In genomic region chr3:127784865-127785710, GRCh38 we compare ENCODE assay signal across 14 cellular contexts. TPM values are rescaled to one million over a fixed set of nuclear protein-coding genes. Genes with fewer than 3 reads are reported as not detected.
DNase-seq lines count a peak whose midpoint lies in the region; ATAC-seq and TF ChIP-seq lines count a peak whose summit lies in the region.
"Had no signal": no experiment of that assay in that cellular context is flagged by ENCODE, and none has a peak within 500 bp of the region (broad histone marks: within the 10 kb centered on the region; RNA-seq: fewer than 3 reads in every experiment).

No MANE protein-coding gene starts in this region.

- H3K27ac ChIP-seq in RWPE2 (ENCODE audit: poor library complexity, severe bottlenecking) (no peak overlapping the region), lung (ENCODE audit: low read depth in 1 of 2, low read length in 1 of 2) (peak overlapping the region in 1 of 2 donors; percentile 70), upper lobe of left lung (peak overlapping the region; percentile 18 to 68 (median 58))
- H3K27ac ChIP-seq: epithelial cell of prostate had no signal

- no peaks in the 10 kb centered on the region for H3K27me3 ChIP-seq in RWPE2 (ENCODE audit: insufficient read depth, poor library complexity, severe bottlenecking)
- no peaks in the 10 kb centered on the region for H3K27me3 ChIP-seq in lung (ENCODE audit: control insufficient read depth, insufficient read depth)
- no peaks in the 10 kb centered on the region for H3K27me3 ChIP-seq in upper lobe of left lung
- H3K27me3 ChIP-seq: MG63 had no signal

- H3K4me3 ChIP-seq in RWPE2 (ENCODE audit: severe bottlenecking) (no peak overlapping the region), lung (no peak overlapping the region), upper lobe of left lung (no peak overlapping the region)
- H3K4me3 ChIP-seq: MG63 had no signal

- TF ChIP-seq POLR2A in upper lobe of left lung (IDR thresholded peaks at IDR 0.05), result no peak

- H3K9me3 ChIP-seq in RWPE2 (ENCODE audit: severe bottlenecking) (no peaks in the 10 kb centered on the region), lung (ENCODE audit: control insufficient read depth in 2 of 2, insufficient read depth in 1 of 2, low read length in 1 of 2) (no peaks in the 10 kb centered on the region), upper lobe of left lung (no peaks in the 10 kb centered on the region)
- H3K9me3 ChIP-seq: MG63 had no signal

- H3K4me1 ChIP-seq in RWPE2 (ENCODE audit: insufficient read depth, poor library complexity, severe bottlenecking), result peaks cover 4% of the 10 kb centered on the region
- H3K4me1 ChIP-seq in lung (ENCODE audit: control insufficient read depth in 2 of 2, insufficient read depth in 2 of 2, low read length in 2 of 2), result peaks cover 6 to 21% of the 10 kb centered on the region in 2 donors
- peaks cover 50 to 55% (median 52%) of the 10 kb centered on the region in 4 donors for H3K4me1 ChIP-seq in upper lobe of left lung

- DNase-seq in NCI-H2171 treated with DMSO at 0.1 percent for 48 hours (lab: John Stamatoyannopoulos, UW) (peak; percentile 42), NCI-H2171 (lab: John Stamatoyannopoulos, UW) (no peak), RWPE2 (ENCODE audit: low spot score) (peak; percentile 24), lung (ENCODE audit: low spot score) (peak; percentile 48), upper lobe of left lung (peak in 1 of 2 donors; percentile 86), AG08395 (ENCODE audit: low spot score) (no peak)
- DNase-seq in activated CD4-positive, alpha-beta T cell treated with anti-CD3 and anti-CD28 coated beads for 1 hour, result no peak
- DNase-seq: activated T-cell treated with anti-CD3 and anti-CD28 coated beads, Interleukin-2, amount 50 U/mL, for 1 hour; HFFc6; MG63; RPMI8226; stimulated activated CD4-positive, alpha-beta T cell treated with anti-CD3 and anti-CD28 coated beads, Interleukin-15, amount 100 ng/mL, for 24 hours had no signal

- TF ChIP-seq EP300 in upper lobe of left lung (IDR thresholded peaks at IDR 0.05), result peak in 2 of 4 donors; percentile 17 to 32

- 62 to 67% methylated on average over 12 of the region's 12 CpGs for WGBS in lung, 2 donors
- WGBS in upper lobe of left lung, 2 donors, result 53 to 62% methylated on average over 10 to 12 of the region's 12 CpGs

- ATAC-seq in RWPE2 (ENCODE audit: low read depth), result no peak
- ATAC-seq in lung (ENCODE audit: insufficient read depth, low FRiP score), result peak; percentile 36
- peak in 1 of 2 donors; percentile 77 for ATAC-seq in upper lobe of left lung (ENCODE audit: low FRiP score in 2 of 2)
- no peak for ATAC-seq in HG03095 (IDR thresholded peaks at IDR 0.05; ENCODE audit: unreplicated experiment)

- no peak for TF ChIP-seq CTCF in RWPE2 (IDR thresholded peaks at IDR 0.05; ENCODE audit: poor library complexity, severe bottlenecking)
- TF ChIP-seq CTCF in lung (IDR thresholded peaks at IDR 0.05; ENCODE audit: control extremely low read depth, extremely low read depth), result no peak
- no peak for TF ChIP-seq CTCF in upper lobe of left lung (IDR thresholded peaks at IDR 0.05)

- H3K36me3 ChIP-seq in RWPE2 (ENCODE audit: low read depth) (no peaks in the 10 kb centered on the region), lung (ENCODE audit: control insufficient read depth in 2 of 2, insufficient read depth in 2 of 2, low read length in 2 of 2) (peaks cover 0 to 2% of the 10 kb centered on the region in 2 donors), upper lobe of left lung (no peaks in the 10 kb centered on the region)

RNA-seq across cellular contexts. Expression of gene MGLL, which starts 37.2 kb away (rescaled TPM):
- total RNA-seq in lung (100 to 1,000 TPM in 1 of 2 donors, 10 to 100 TPM in 1; 67.0 to 182 TPM), upper lobe of left lung (100 to 1,000 TPM; 128 to 253 (median 190) TPM)
- polyA plus RNA-seq in lung, result 10 to 100 TPM; 68.3 to 88.1 TPM

Comparison
In these comparisons a context has a peak if more than half of its experiments do, and no peak if none do; other contexts are left out.
1. DNase-seq: peak in NCI-H2171 treated with DMSO at 0.1 percent for 48 hours (single experiment), RWPE2 (single experiment) and lung (single experiment); none in NCI-H2171 (single experiment), activated CD4-positive, alpha-beta T cell treated with anti-CD3 and anti-CD28 coated beads for 1 hour (single experiment) and AG08395 (single experiment).